1 cellular context compared by ENCODE assay signal in genomic region chr7:150807616-150808438, GRCh38.
TF ChIP-seq lines count a peak whose summit lies in the region.
"Not testable (repeated sequence)": the region's sequence is repeated elsewhere in the genome, so short reads cannot be mapped to it uniquely, and the experiment has no call there.

No MANE protein-coding gene starts in this region.

TF ChIP-seq in HepG2, 621 proteins besides CTCF, POLR2A, EP300 and RAD21 (continued from another document and continues in another):
- TF ChIP-seq ZNF292 (CRISPR knock-in tag; IDR thresholded peaks at IDR 0.05; ENCODE audit: borderline replicate concordance, low read depth), result peak; percentile 99
- peak; percentile 55; the same call in 1 of the 2 replicates for TF ChIP-seq HDAC2 (CRISPR knock-in tag; IDR thresholded peaks at IDR 0.05)
- peak; percentile 75 for TF ChIP-seq FOXP4 (CRISPR knock-in tag; IDR thresholded peaks at IDR 0.05)
- TF ChIP-seq RXRB (CRISPR knock-in tag; IDR thresholded peaks at IDR 0.05; ENCODE audit: borderline replicate concordance), result peak; percentile 31; the same call in 1 of the 2 replicates
- TF ChIP-seq HMGXB4 (CRISPR knock-in tag; IDR thresholded peaks at IDR 0.05; ENCODE audit: borderline replicate concordance in 1 of 2, low read depth in 1 of 2), result peak; percentile 51 to 52; a peak in 2 of 4 replicates
- TF ChIP-seq FOSL2 (CRISPR knock-in tag; IDR thresholded peaks at IDR 0.05), result 0 out of 2 replicates have a peak, but pooled peaks have one; percentile 10
- 0 out of 2 replicates have a peak, but pooled peaks have one; percentile 1 for TF ChIP-seq ZNF17 (CRISPR knock-in tag; IDR thresholded peaks at IDR 0.05)
- not testable (repeated sequence) for TF ChIP-seq GABPA (IDR thresholded peaks at IDR 0.05; ENCODE audit: low read depth, low read length); FOXP1 (IDR thresholded peaks at IDR 0.05)
- peak; percentile 43; the same call in 1 of the 2 replicates for TF ChIP-seq GABPA (CRISPR knock-in tag; IDR thresholded peaks at IDR 0.05; ENCODE audit: low read depth)
- TF ChIP-seq TOPORS (CRISPR knock-in tag; IDR thresholded peaks at IDR 0.05), result peak; percentile 83; the same call in 1 of the 2 replicates
- peak; percentile 44; the same call in 1 of the 2 replicates for TF ChIP-seq KDM4B (CRISPR knock-in tag; IDR thresholded peaks at IDR 0.05)
- peak; percentile 42; the same call in 1 of the 2 replicates for TF ChIP-seq NCOA2 (CRISPR knock-in tag; IDR thresholded peaks at IDR 0.05)
- TF ChIP-seq ZNF768 (CRISPR knock-in tag; IDR thresholded peaks at IDR 0.05), result peak; percentile 34; the same call in 1 of the 2 replicates
- TF ChIP-seq FOXK1 (CRISPR knock-in tag; IDR thresholded peaks at IDR 0.05; ENCODE audit: borderline replicate concordance, low read depth), result peak; percentile 85
- TF ChIP-seq TFAP4 (IDR thresholded peaks at IDR 0.05; ENCODE audit: borderline replicate concordance, low read depth), result peak; percentile 45; the same call in 1 of the 2 replicates
- TF ChIP-seq ZNF264 (CRISPR knock-in tag; IDR thresholded peaks at IDR 0.05), result 0 out of 2 replicates have a peak, but pooled peaks have one; percentile 18
- TF ChIP-seq ZNF274 (CRISPR knock-in tag; IDR thresholded peaks at IDR 0.05), result 0 out of 2 replicates have a peak, but pooled peaks have one; percentile 22
- TF ChIP-seq PRMT3 (CRISPR knock-in tag; IDR thresholded peaks at IDR 0.05; ENCODE audit: borderline replicate concordance, low read depth), result 0 out of 2 replicates have a peak, but pooled peaks have one; percentile 41
- TF ChIP-seq PAXIP1 (CRISPR knock-in tag; conservative IDR thresholded peaks at IDR 0.05), result peak; percentile 95
- TF ChIP-seq STAT6 (CRISPR knock-in tag; IDR thresholded peaks at IDR 0.05; ENCODE audit: borderline replicate concordance), result peak; percentile 62; the same call in 1 of the 2 replicates
- TF ChIP-seq DR1 (CRISPR knock-in tag; IDR thresholded peaks at IDR 0.05), result peak; percentile 66; the same call in 1 of the 2 replicates
- TF ChIP-seq RERE (CRISPR knock-in tag; IDR thresholded peaks at IDR 0.05; ENCODE audit: low read depth), result 0 out of 2 replicates have a peak, but pooled peaks have one; percentile 14
- peak; percentile 75; the same call in 1 of the 2 replicates for TF ChIP-seq BORCS8-MEF2B (CRISPR knock-in tag; IDR thresholded peaks at IDR 0.05)
- TF ChIP-seq MED1 (CRISPR knock-in tag; IDR thresholded peaks at IDR 0.05), result peak; percentile 70
- TF ChIP-seq NRL (CRISPR knock-in tag; IDR thresholded peaks at IDR 0.05; ENCODE audit: borderline replicate concordance), result peak; percentile 59; the same call in 1 of the 2 replicates
- TF ChIP-seq ZNF772 (CRISPR knock-in tag; IDR thresholded peaks at IDR 0.05), result peak; percentile 82; the same call in 1 of the 2 replicates
- TF ChIP-seq ZIK1 (CRISPR knock-in tag; IDR thresholded peaks at IDR 0.05; ENCODE audit: borderline replicate concordance, low read depth), result peak; percentile 76; the same call in 1 of the 2 replicates
- peak; percentile 79; the same call in 1 of the 2 replicates for TF ChIP-seq ZFP90 (CRISPR knock-in tag; IDR thresholded peaks at IDR 0.05; ENCODE audit: borderline replicate concordance)
- peak; percentile 75 for TF ChIP-seq REPIN1 (CRISPR knock-in tag; IDR thresholded peaks at IDR 0.05; ENCODE audit: borderline replicate concordance, low read depth)
- peak; percentile 79; the same call in 1 of the 2 replicates for TF ChIP-seq PITX1 (CRISPR knock-in tag; IDR thresholded peaks at IDR 0.05)
- TF ChIP-seq KDM2A (CRISPR knock-in tag; IDR thresholded peaks at IDR 0.05; ENCODE audit: borderline replicate concordance, low read depth), result peak; percentile 66; the same call in 1 of the 2 replicates
- TF ChIP-seq ZNF766 (CRISPR knock-in tag; IDR thresholded peaks at IDR 0.05; ENCODE audit: borderline replicate concordance), result 0 out of 2 replicates have a peak, but pooled peaks have one; percentile 49
- 0 out of 2 replicates have a peak, but pooled peaks have one; percentile 21 for TF ChIP-seq FOXP1 (CRISPR knock-in tag; IDR thresholded peaks at IDR 0.05)
- TF ChIP-seq SIX4 (CRISPR knock-in tag; IDR thresholded peaks at IDR 0.05), result peak; percentile 44; the same call in 1 of the 2 replicates
- TF ChIP-seq SP5 (CRISPR knock-in tag; IDR thresholded peaks at IDR 0.05; ENCODE audit: borderline replicate concordance, low read depth), result peak; percentile 80
- peak; percentile 75 for TF ChIP-seq ZMYM4 (CRISPR knock-in tag; IDR thresholded peaks at IDR 0.05)
- TF ChIP-seq ZNF567 (CRISPR knock-in tag; IDR thresholded peaks at IDR 0.05; ENCODE audit: borderline replicate concordance), result 0 out of 2 replicates have a peak, but pooled peaks have one; percentile 52
- peak; percentile 37; the same call in 1 of the 2 replicates for TF ChIP-seq HMG20A (CRISPR knock-in tag; IDR thresholded peaks at IDR 0.05; ENCODE audit: borderline replicate concordance)
- 0 out of 2 replicates have a peak, but pooled peaks have one; percentile 39 for TF ChIP-seq ZNF704 (CRISPR knock-in tag; IDR thresholded peaks at IDR 0.05; ENCODE audit: borderline replicate concordance)
- TF ChIP-seq SPEN (CRISPR knock-in tag; IDR thresholded peaks at IDR 0.05; ENCODE audit: low read depth), result peak; percentile 72
- peak; percentile 61; the same call in 1 of the 2 replicates for TF ChIP-seq ISL2 (CRISPR knock-in tag; IDR thresholded peaks at IDR 0.05)
- TF ChIP-seq SALL2 (CRISPR knock-in tag; IDR thresholded peaks at IDR 0.05), result peak; percentile 28; the same call in 1 of the 2 replicates
